ENCODE assay signal across 8 cellular contexts in genomic region chr7:134431805-134432204, GRCh38. TPM values are rescaled to one million over a fixed set of nuclear protein-coding genes. Genes with fewer than 3 reads are reported as not detected.
DNase-seq lines count a peak whose midpoint lies in the region; FAIRE-seq and TF ChIP-seq lines count a peak whose summit lies in the region.

No MANE protein-coding gene starts in this region.

- peak overlapping the region; percentile 43 for H3K4me3 ChIP-seq in ectodermal cell (ENCODE audit: insufficient read depth, low read depth, low read length)
- peak overlapping the region; percentile 32 for H3K4me3 ChIP-seq in ovary
- peak overlapping the region in 1 of 2 donors; percentile 62 for H3K4me3 ChIP-seq in kidney (ENCODE audit: low read length in 2 of 2)

- no peaks in the 10 kb centered on the region for H3K9me3 ChIP-seq in ES-I3 (ENCODE audit: control insufficient read depth, insufficient read depth, low read length)
- no peaks in the 10 kb centered on the region for H3K9me3 ChIP-seq in ectodermal cell (ENCODE audit: control insufficient read depth, low read length)
- no peaks in the 10 kb centered on the region for H3K9me3 ChIP-seq in ovary
- H3K9me3 ChIP-seq in kidney (ENCODE audit: control insufficient read depth in 1 of 2, low read length in 2 of 2): no peaks in the 10 kb centered on the region

- no peak overlapping the region for H3K27ac ChIP-seq in ectodermal cell (ENCODE audit: insufficient read depth, low read depth, low read length, poor library complexity, severe bottlenecking)
- peak overlapping the region in 1 of 2 donors; percentile 72 for H3K27ac ChIP-seq in ovary
- H3K27ac ChIP-seq in kidney (ENCODE audit: low read depth in 2 of 2, low read length in 2 of 2): no peak overlapping the region

- 92 to 95% methylated on average over 11 of the region's 12 CpGs for WGBS in ectodermal cell, 2 experiments
- 40 to 61% (median 52%) methylated on average over 12 of the region's 12 CpGs for WGBS in ovary, 3 donors

- H3K4me3 Mint-ChIP-seq in endothelial cell (ENCODE audit: unreplicated experiment): no peak overlapping the region

- intact Hi-C loops in ovary (cut with DNase I) (loop anchor here (2.0 to 10.0 kb wide), 4 partner anchors 80 to 175 kb away; no protein-coding TSS in a partner anchor), kidney (cut with DNase I) (no loop called here)

- H3K36me3 ChIP-seq in ES-I3 (ENCODE audit: insufficient read depth, low read length): no peaks in the 10 kb centered on the region
- no peaks in the 10 kb centered on the region for H3K36me3 ChIP-seq in ectodermal cell (ENCODE audit: control insufficient read depth, insufficient read depth, low read length)
- H3K36me3 ChIP-seq in ovary: no peaks in the 10 kb centered on the region
- H3K36me3 ChIP-seq in kidney (ENCODE audit: control insufficient read depth in 1 of 2, insufficient read depth in 2 of 2, low read length in 2 of 2): no peaks in the 10 kb centered on the region

- H3K9ac ChIP-seq in ES-I3 (ENCODE audit: low read depth, low read length) (peak overlapping the region; percentile 40; the same call in 1 of the 2 replicates), kidney (ENCODE audit: low read length in 2 of 2) (no peak overlapping the region)

- peaks cover 6% of the 10 kb centered on the region for H3K4me1 Mint-ChIP-seq in endothelial cell (ENCODE audit: unreplicated experiment)

- H3K27ac Mint-ChIP-seq in endothelial cell (ENCODE audit: unreplicated experiment): no peak overlapping the region

- H3K4me1 ChIP-seq in ES-I3 (ENCODE audit: insufficient read depth, low read length): no peaks in the 10 kb centered on the region
- H3K4me1 ChIP-seq in ectodermal cell (ENCODE audit: control insufficient read depth, insufficient read depth, low read length): no peaks in the 10 kb centered on the region
- H3K4me1 ChIP-seq in ovary (ENCODE audit: insufficient read depth): peaks cover 4% of the 10 kb centered on the region
- peaks cover 0 to 3% of the 10 kb centered on the region in 2 donors for H3K4me1 ChIP-seq in kidney (ENCODE audit: control insufficient read depth in 1 of 2, insufficient read depth in 1 of 2, low read depth in 1 of 2, low read length in 2 of 2)

- no peak for TF ChIP-seq CTCF in ovary (IDR thresholded peaks at IDR 0.05)
- TF ChIP-seq CTCF in kidney (IDR thresholded peaks at IDR 0.05; ENCODE audit: borderline replicate concordance, extremely low read depth, insufficient read depth): no peak
- TF ChIP-seq CTCF in endothelial cell (IDR thresholded peaks at IDR 0.05; ENCODE audit: unreplicated experiment): no peak

- H3K27me3 ChIP-seq in ectodermal cell (ENCODE audit: control insufficient read depth, insufficient read depth, low read length, poor library complexity, severe bottlenecking) (peaks cover 8% of the 10 kb centered on the region), ovary (no peaks in the 10 kb centered on the region)

- H3K36me3 Mint-ChIP-seq in endothelial cell (ENCODE audit: low read depth, unreplicated experiment): no peaks in the 10 kb centered on the region

- TF ChIP-seq POLR2A in ovary (IDR thresholded peaks at IDR 0.05): no peak

- DNase-seq in NCI-H69 (lab: John Stamatoyannopoulos, UW): peak; percentile 86
- no peak for DNase-seq in ovary
- DNase-seq in occipital lobe (lab: John Stamatoyannopoulos, UW): no peak
- no peak for DNase-seq in kidney
- DNase-seq in RPMI8226: no peak
- no peak for DNase-seq in endothelial cell (ENCODE audit: low spot score)

- FAIRE-seq in kidney (lab: Jason Lieb, UNC): no peak

- no peak for TF ChIP-seq EP300 in ovary (IDR thresholded peaks at IDR 0.05)

- H3K27me3 Mint-ChIP-seq in endothelial cell (ENCODE audit: unreplicated experiment): no peaks in the 10 kb centered on the region

- no peaks in the 10 kb centered on the region for H3K9me3 Mint-ChIP-seq in endothelial cell (ENCODE audit: unreplicated experiment)

RNA-seq across cellular contexts. Expression of gene AKR1B1, which starts 27.1 kb away (rescaled TPM):
- 194 TPM for polyA plus RNA-seq in ectodermal cell (2013, experiment 1 of 4)
- 162 TPM for polyA plus RNA-seq in ectodermal cell (2013, experiment 2 of 4)
- 135 TPM for polyA plus RNA-seq in ectodermal cell (2013, experiment 3 of 4)
- polyA plus RNA-seq in ectodermal cell (2013, experiment 4 of 4): 139 TPM
- 10 to 100 TPM; 39.3 to 96.8 (median 80.8) TPM for total RNA-seq in ovary
- polyA plus RNA-seq in ovary: 100 to 1,000 TPM in 1 of 2 donors, 10 to 100 TPM in 1; 66.5 to 133 TPM
- 29.6 TPM for total RNA-seq in occipital lobe
- 93.8 TPM for total RNA-seq in kidney
- polyA plus RNA-seq in kidney (ENCODE audit: insufficient read depth, low read depth, low replicate concordance): 183 TPM
- total RNA-seq in endothelial cell (ENCODE audit: unreplicated experiment): 52.8 TPM
